ENCODE assay signal across 2 cellular contexts in genomic region chr15:40282870-40283614, GRCh38.
TF ChIP-seq lines count a peak whose summit lies in the region.

ANKRD63 (minus strand) TSS chr15:40283064; CDS start chr15:40282586, 478 bp downstream.

TF ChIP-seq in WTC11, 78 proteins besides CTCF, POLR2A, EP300 and RAD21 (continued from another document and continues in another):
- TF ChIP-seq ELF4 (CRISPR knock-in tag; IDR thresholded peaks at IDR 0.05; ENCODE audit: low read depth) (no peak), AR (CRISPR knock-in tag; IDR thresholded peaks at IDR 0.05) (no peak), NFE2L1 (CRISPR knock-in tag; IDR thresholded peaks at IDR 0.05) (no peak), STAT6 (CRISPR knock-in tag; conservative IDR thresholded peaks at IDR 0.05; ENCODE audit: low read depth) (no peak), ATF3 (CRISPR knock-in tag; conservative IDR thresholded peaks at IDR 0.05) (no peak), NR3C1 (CRISPR knock-in tag; conservative IDR thresholded peaks at IDR 0.05; ENCODE audit: low read depth) (no peak), CDX4 (CRISPR knock-in tag; IDR thresholded peaks at IDR 0.05; ENCODE audit: borderline replicate concordance) (no peak), PRRX2 (CRISPR knock-in tag; IDR thresholded peaks at IDR 0.05) (no peak), GABPB1 (CRISPR knock-in tag; IDR thresholded peaks at IDR 0.05) (no peak), SOX15 (CRISPR knock-in tag; IDR thresholded peaks at IDR 0.05) (no peak), AFF4 (CRISPR knock-in tag; IDR thresholded peaks at IDR 0.05; ENCODE audit: borderline replicate concordance) (no peak), E2F5 (CRISPR knock-in tag; IDR thresholded peaks at IDR 0.05) (no peak; the same call in 1 of the 2 replicates), GTF2I (CRISPR knock-in tag; conservative IDR thresholded peaks at IDR 0.05) (no peak), ZNF396 (CRISPR knock-in tag; IDR thresholded peaks at IDR 0.05; ENCODE audit: borderline replicate concordance) (no peak)

TF ChIP-seq in H1, 55 proteins besides CTCF, POLR2A, EP300 and RAD21 (continued from another document):
- TF ChIP-seq RNF2 (IDR thresholded peaks at IDR 0.05; ENCODE audit: borderline replicate concordance, low read depth, low read length, missing control alignments, poor library complexity, severe bottlenecking): peak; percentile 27
- no peak for TF ChIP-seq SIRT6 (IDR thresholded peaks at IDR 0.05; ENCODE audit: low read length)
